In genomic region chr13:49669735-49670309, GRCh38 we compare ENCODE assay signal across 8 cellular contexts. TPM values are rescaled to one million over a fixed set of nuclear protein-coding genes. Genes with fewer than 3 reads are reported as not detected.
A peak's percentile ranks its signal among the peaks of the same experiment; 100 is the strongest.
DNase-seq lines count a peak whose midpoint lies in the region; ATAC-seq, FAIRE-seq and TF ChIP-seq lines count a peak whose summit lies in the region.

No MANE protein-coding gene starts in this region.

- H3K4me3 ChIP-seq in OCI-LY3 (ENCODE audit: low read length): no peak overlapping the region
- no peak overlapping the region for H3K4me3 ChIP-seq in mammary epithelial cell (replicated peaks in 1 of 3; ENCODE audit: insufficient read depth in 1 of 3, low read depth in 2 of 3, low read length in 3 of 3)
- no peak overlapping the region for H3K4me3 ChIP-seq in kidney (ENCODE audit: low read length in 2 of 2)
- H3K4me3 ChIP-seq in suprapubic skin: no peak overlapping the region

- H3K27ac ChIP-seq in OCI-LY3 (ENCODE audit: low read length) (no peak overlapping the region), mammary epithelial cell (ENCODE audit: insufficient read depth, low read depth, low read length) (no peak overlapping the region), kidney (ENCODE audit: low read depth in 2 of 2, low read length in 2 of 2) (no peak overlapping the region), suprapubic skin (no peak overlapping the region)

- H3K9me3 ChIP-seq in OCI-LY3 (ENCODE audit: insufficient read depth, low read length): no peaks in the 10 kb centered on the region
- no peaks in the 10 kb centered on the region for H3K9me3 ChIP-seq in mammary epithelial cell (replicated peaks; ENCODE audit: insufficient read depth, low read length)
- H3K9me3 ChIP-seq in kidney (ENCODE audit: control insufficient read depth in 1 of 2, low read length in 2 of 2): no peaks in the 10 kb centered on the region
- no peaks in the 10 kb centered on the region for H3K9me3 ChIP-seq in suprapubic skin

- H3K4me3 Mint-ChIP-seq in activated T-cell treated with anti-CD3 and anti-CD28 coated beads, Interleukin-2, amount 50 U/mL, for 72 hours: no peak overlapping the region

- H3K36me3 Mint-ChIP-seq in activated T-cell treated with anti-CD3 and anti-CD28 coated beads, Interleukin-2, amount 50 U/mL, for 72 hours (ENCODE audit: insufficient read depth in 2 of 2): peaks cover 1 to 14% of the 10 kb centered on the region in 2 donors

- no peaks in the 10 kb centered on the region for H3K4me1 Mint-ChIP-seq in activated T-cell treated with anti-CD3 and anti-CD28 coated beads, Interleukin-2, amount 50 U/mL, for 72 hours (ENCODE audit: low read depth)

- peaks cover 4% of the 10 kb centered on the region; the same call in 1 of the 2 replicates for H4K20me1 ChIP-seq in OCI-LY3 (ENCODE audit: insufficient read depth, low read length)
- no peaks in the 10 kb centered on the region for H4K20me1 ChIP-seq in mammary epithelial cell (ENCODE audit: insufficient read depth, low read length)

- H3K79me2 ChIP-seq in OCI-LY3 (ENCODE audit: low read length) (peaks cover 7% of the 10 kb centered on the region), mammary epithelial cell (ENCODE audit: insufficient read depth, low read length) (peaks cover 4% of the 10 kb centered on the region)

- intact Hi-C loops in mammary epithelial cell (cut with micrococcal nuclease): loop anchor here (1.0 to 5.0 kb wide), 9 partner anchors 123 to 1402 kb away; no protein-coding TSS in a partner anchor
- intact Hi-C loops in kidney (cut with DNase I): loop anchor here (10.0 kb wide), 1 partner anchor 175 kb away; no protein-coding TSS in a partner anchor

- TF ChIP-seq EP300 in suprapubic skin (IDR thresholded peaks at IDR 0.05): no peak

- H3K9ac ChIP-seq in OCI-LY3 (ENCODE audit: low read length) (no peak overlapping the region), mammary epithelial cell (ENCODE audit: insufficient read depth, low read length) (no peak overlapping the region), kidney (ENCODE audit: low read length in 2 of 2) (no peak overlapping the region)

- H3K9me3 Mint-ChIP-seq in activated T-cell treated with anti-CD3 and anti-CD28 coated beads, Interleukin-2, amount 50 U/mL, for 72 hours: no peaks in the 10 kb centered on the region

- ATAC-seq in activated T-cell treated with anti-CD3 and anti-CD28 coated beads, Interleukin-2, amount 50 U/mL, for 72 hours (replicated peaks in 1 of 2): peak; percentile 49 to 65
- ATAC-seq in HG03342 (IDR thresholded peaks at IDR 0.05; ENCODE audit: unreplicated experiment): no peak

- peak; percentile 76 for FAIRE-seq in kidney (lab: Jason Lieb, UNC)

- no peaks in the 10 kb centered on the region for H3K27me3 ChIP-seq in OCI-LY3 (ENCODE audit: low read depth, low read length)
- H3K27me3 ChIP-seq in mammary epithelial cell (ENCODE audit: insufficient read depth, low read length): no peaks in the 10 kb centered on the region
- no peaks in the 10 kb centered on the region for H3K27me3 ChIP-seq in suprapubic skin

- peak; percentile 10 to 22 for DNase-seq in activated T-cell treated with anti-CD3 and anti-CD28 coated beads, Interleukin-2, amount 50 U/mL, for 72 hours
- DNase-seq in activated T-cell treated with anti-CD3 and anti-CD28 coated beads for 4 hours (no peak), HT-29 (ENCODE audit: low spot score) (peak; percentile 92), mammary epithelial cell (peak; percentile 61), kidney (no peak), suprapubic skin (ENCODE audit: low spot score in 2 of 2) (no peak)

- H3K27ac Mint-ChIP-seq in activated T-cell treated with anti-CD3 and anti-CD28 coated beads, Interleukin-2, amount 50 U/mL, for 72 hours: no peak overlapping the region

- H2AFZ ChIP-seq in OCI-LY3 (ENCODE audit: low read depth, low read length) (no peak overlapping the region), mammary epithelial cell (ENCODE audit: low read depth, low read length) (no peak overlapping the region)

- in situ Hi-C loops in mammary epithelial cell (cut with MboI; ENCODE audit: low sequenced_read_pairs in 2 of 2): loop anchor here (10.0 to 25.0 kb wide), 2 partner anchors 175 to 1392 kb away; no protein-coding TSS in a partner anchor

- H3K27me3 Mint-ChIP-seq in activated T-cell treated with anti-CD3 and anti-CD28 coated beads, Interleukin-2, amount 50 U/mL, for 72 hours (ENCODE audit: low read depth): no peaks in the 10 kb centered on the region

- H3K4me1 ChIP-seq in OCI-LY3 (ENCODE audit: low read length) (no peaks in the 10 kb centered on the region), mammary epithelial cell (ENCODE audit: insufficient read depth, low read length) (no peaks in the 10 kb centered on the region), kidney (ENCODE audit: control insufficient read depth in 1 of 2, insufficient read depth in 1 of 2, low read depth in 1 of 2, low read length in 2 of 2) (no peaks in the 10 kb centered on the region), suprapubic skin (peaks cover 3% of the 10 kb centered on the region)

- no TSS peak for BruUV-seq in mammary epithelial cell (replicated peaks; lab: Mats Ljungman, UMichigan)

- dilution Hi-C loops in mammary epithelial cell (cut with HindIII; ENCODE audit: low sequenced_read_pairs): no loop called here

- CTCF ChIA-PET in mammary epithelial cell (lab: Charles Lee; ENCODE audit: low non-redundant PET): interaction anchor here (0.6 kb wide), 1 partner anchor 557 kb away, joined by 6 read pairs; no protein-coding TSS in a partner anchor

- WGBS in mammary epithelial cell (ENCODE audit: low coverage, missing lambda C conversion rate): 76% methylated on average over 5 of the region's 5 CpGs
- 38% methylated on average over 5 of the region's 5 CpGs for WGBS in suprapubic skin

- TF ChIP-seq CTCF in OCI-LY3 (IDR thresholded peaks at IDR 0.05; ENCODE audit: low read depth, low read length) (peak; percentile 58), mammary epithelial cell (conservative IDR thresholded peaks at IDR 0.05 in 1 of 2, IDR thresholded peaks at IDR 0.05 in 1 of 2; ENCODE audit: extremely low read depth in 1 of 2, insufficient read depth in 1 of 2, low read depth in 1 of 2, low read length in 2 of 2) (peak; percentile 66 to 80), kidney (IDR thresholded peaks at IDR 0.05; ENCODE audit: borderline replicate concordance, extremely low read depth, insufficient read depth) (peak; percentile 85), suprapubic skin (IDR thresholded peaks at IDR 0.05) (peak; percentile 43 to 44)

- no peak for TF ChIP-seq POLR2A in suprapubic skin (IDR thresholded peaks at IDR 0.05)

- no peak overlapping the region for H3K4me2 ChIP-seq in OCI-LY3 (ENCODE audit: low read length)
- H3K4me2 ChIP-seq in mammary epithelial cell (ENCODE audit: insufficient read depth, low read depth, low read length): no peak overlapping the region

- H3K36me3 ChIP-seq in OCI-LY3 (replicated peaks; ENCODE audit: low read depth, low read length): peaks cover 16% of the 10 kb centered on the region
- H3K36me3 ChIP-seq in mammary epithelial cell (ENCODE audit: insufficient read depth, low read length): peaks cover 5% of the 10 kb centered on the region
- peaks cover 0 to 7% of the 10 kb centered on the region in 2 donors for H3K36me3 ChIP-seq in kidney (ENCODE audit: control insufficient read depth in 1 of 2, insufficient read depth in 2 of 2, low read length in 2 of 2)
- peaks cover 22% of the 10 kb centered on the region for H3K36me3 ChIP-seq in suprapubic skin

RNA-seq across cellular contexts. Expression of gene EBPL, which starts 21.5 kb away (rescaled TPM):
- 10 to 100 TPM; 34.0 to 41.5 TPM for total RNA-seq in activated T-cell treated with anti-CD3 and anti-CD28 coated beads, Interleukin-2, amount 50 U/mL, for 72 hours
- total RNA-seq in HT-29 (2014; rRNA removed; shearing (Covaris generic)): 129 and 178 TPM in 2 replicates
- total RNA-seq in mammary epithelial cell (10 to 100 TPM; 26.7 to 46.1 TPM), kidney (31.4 TPM), suprapubic skin (100 to 1,000 TPM in 2 of 4 donors, 10 to 100 TPM in 2; 38.2 to 130 (median 87.0) TPM)
- polyA plus RNA-seq in mammary epithelial cell (75.7 TPM), kidney (ENCODE audit: insufficient read depth, low read depth, low replicate concordance) (36.8 TPM)
- polyA minus RNA-seq in mammary epithelial cell: 44.6 TPM

RNA-seq across cellular contexts. Expression of gene ARL11, which starts 41.5 kb away (rescaled TPM):
- total RNA-seq in activated T-cell treated with anti-CD3 and anti-CD28 coated beads, Interleukin-2, amount 50 U/mL, for 72 hours: under 1 TPM; 0.35 to 0.65 TPM
- 0.10 and 0.38 TPM in 2 replicates for total RNA-seq in HT-29 (2014; rRNA removed; shearing (Covaris generic))
- total RNA-seq in mammary epithelial cell (under 1 TPM in 1 of 2 donors, not detected in 1; under 0.01 TPM), kidney (1.6 TPM), suprapubic skin (under 1 TPM; 0.16 to 0.55 (median 0.28) TPM)
- polyA plus RNA-seq in mammary epithelial cell (0.03 TPM), kidney (ENCODE audit: insufficient read depth, low read depth, low replicate concordance) (0.19 TPM)
- polyA minus RNA-seq in mammary epithelial cell: not detected

Comparison
In these comparisons a context has a peak if more than half of its experiments do, and no peak if none do; other contexts are left out.
1. DNase-seq: peak in activated T-cell treated with anti-CD3 and anti-CD28 coated beads, Interleukin-2, amount 50 U/mL, for 72 hours (2 of 2), HT-29 (single experiment) and mammary epithelial cell (single experiment); none in activated T-cell treated with anti-CD3 and anti-CD28 coated beads for 4 hours (single experiment), kidney (single experiment) and suprapubic skin (0 of 2).
2. Peak in every context shown above with its lines, with median percentiles within 50 percentile points of each other: CTCF ChIP-seq.